ENCODE assay signal across 17 cellular contexts in genomic region chr7:4837814-4838625, GRCh38. TPM values are rescaled to one million over a fixed set of nuclear protein-coding genes. Genes with fewer than 3 reads are reported as not detected.
DNase-seq lines count a peak whose midpoint lies in the region; ATAC-seq and TF ChIP-seq lines count a peak whose summit lies in the region.
"Had no signal": no experiment of that assay in that cellular context is flagged by ENCODE, and none has a peak within 500 bp of the region (broad histone marks: within the 10 kb centered on the region; RNA-seq: fewer than 3 reads in every experiment).

No MANE protein-coding gene starts in this region.

- no peaks in the 10 kb centered on the region for H3K36me3 Mint-ChIP-seq in WTC11
- H3K36me3 Mint-ChIP-seq: activated naive CD8-positive, alpha-beta T cell had no signal

- DNase-seq in D341Med (ENCODE audit: low spot score) (peak; percentile 54), NCI-H146 (lab: John Stamatoyannopoulos, UW) (peak; percentile 77), WTC11 (ENCODE audit: low spot score) (peak; percentile 22), mesenteric fat pad (ENCODE audit: low spot score) (peak; percentile 75), HUDEP-2 (lab: John Stamatoyannopoulos, UW; ENCODE audit: unreplicated experiment in 76 of 76) (no peak), NCI-H226 (no peak), NCI-H1436 (lab: John Stamatoyannopoulos, UW) (no peak)
- DNase-seq: activated CD4-positive, CD25-positive, alpha-beta regulatory T cell; GM23248; KBM-7; NCI-H2029 treated with DMSO at 0.1 percent for 48 hours; stimulated activated naive CD4-positive, alpha-beta T cell had no signal

- CTCF ChIA-PET in WTC11 (lab: Charles Lee) = interaction anchor here (0.6 to 1.8 kb wide), 2 partner anchors 8 to 46 kb away, joined by 3 to 6 read pairs; partner anchors contain the start of gene RADIL

- no peaks in the 10 kb centered on the region for H3K27me3 Mint-ChIP-seq in WTC11 (ENCODE audit: low read depth)
- H3K27me3 Mint-ChIP-seq: activated naive CD8-positive, alpha-beta T cell; B cell had no signal

- TF ChIP-seq CTCF in WTC11 (IDR thresholded peaks at IDR 0.05) = no peak

- no peak overlapping the region for H3K4me3 Mint-ChIP-seq in WTC11
- H3K4me3 Mint-ChIP-seq: activated naive CD8-positive, alpha-beta T cell; B cell had no signal

- H3K9me3 Mint-ChIP-seq in WTC11 = no peaks in the 10 kb centered on the region

- POLR2A ChIA-PET in WTC11 (lab: Charles Lee) = no interaction called here

- H3K27ac Mint-ChIP-seq in WTC11 = peak overlapping the region; percentile 68
- H3K27ac Mint-ChIP-seq: activated naive CD8-positive, alpha-beta T cell; B cell had no signal

- H3K4me1 Mint-ChIP-seq in WTC11 = 0 out of 2 replicates have a peak, but pooled peaks cover 5% of the 10 kb centered on the region
- H3K4me1 Mint-ChIP-seq: B cell had no signal

- ATAC-seq in WTC11 (peak; percentile 68), HG03135 (IDR thresholded peaks at IDR 0.05; ENCODE audit: unreplicated experiment) (no peak)

TF ChIP-seq in WTC11, 78 proteins besides CTCF, POLR2A, EP300 and RAD21:
- TF ChIP-seq ZNF416 (CRISPR knock-in tag; IDR thresholded peaks at IDR 0.05) (no peak), MXD4 (CRISPR knock-in tag; IDR thresholded peaks at IDR 0.05; ENCODE audit: borderline replicate concordance) (no peak), ZNF425 (CRISPR knock-in tag; conservative IDR thresholded peaks at IDR 0.05) (no peak), FOXP1 (CRISPR knock-in tag; IDR thresholded peaks at IDR 0.05; ENCODE audit: borderline replicate concordance) (no peak), ARID4B (CRISPR knock-in tag; IDR thresholded peaks at IDR 0.05; ENCODE audit: borderline replicate concordance) (no peak), FOXP4 (CRISPR knock-in tag; IDR thresholded peaks at IDR 0.05) (no peak)

RNA-seq across cellular contexts. Expression of gene PAPOLB, which starts 23.8 kb away (rescaled TPM):
- 0.23 to 0.31 TPM (median 0.27 TPM) in 3 replicates for total RNA-seq in WTC11 (2021)
- 0.22 TPM for total RNA-seq in mesenteric fat pad
- total RNA-seq: B cell, OCI-LY7, vagina had no signal

RNA-seq across cellular contexts. Expression of gene RADIL, which starts 45.5 kb away (rescaled TPM):
- total RNA-seq in WTC11 (2021) (8.6 to 12.1 TPM (median 11.1 TPM) in 3 replicates), mesenteric fat pad (6.1 TPM)
- total RNA-seq: B cell had no signal

Comparison
In these comparisons a context has a peak if more than half of its experiments do, and no peak if none do; other contexts are left out.
1. DNase-seq: peak in D341Med (single experiment), NCI-H146 (single experiment), WTC11 (single experiment) and mesenteric fat pad (single experiment); none in HUDEP-2 (0 of 76), NCI-H226 (single experiment) and NCI-H1436 (single experiment).